1 cellular context compared by ENCODE assay signal in genomic region chr6:112189494-112189893, GRCh38.
TF ChIP-seq lines count a peak whose summit lies in the region.

No MANE protein-coding gene starts in this region.

TF ChIP-seq in H1, 55 proteins besides CTCF, POLR2A, EP300 and RAD21 (continued from another document):
- TF ChIP-seq SRF (IDR thresholded peaks at IDR 0.05; ENCODE audit: low read depth, low read length): no peak
- TF ChIP-seq, protein P1, sequence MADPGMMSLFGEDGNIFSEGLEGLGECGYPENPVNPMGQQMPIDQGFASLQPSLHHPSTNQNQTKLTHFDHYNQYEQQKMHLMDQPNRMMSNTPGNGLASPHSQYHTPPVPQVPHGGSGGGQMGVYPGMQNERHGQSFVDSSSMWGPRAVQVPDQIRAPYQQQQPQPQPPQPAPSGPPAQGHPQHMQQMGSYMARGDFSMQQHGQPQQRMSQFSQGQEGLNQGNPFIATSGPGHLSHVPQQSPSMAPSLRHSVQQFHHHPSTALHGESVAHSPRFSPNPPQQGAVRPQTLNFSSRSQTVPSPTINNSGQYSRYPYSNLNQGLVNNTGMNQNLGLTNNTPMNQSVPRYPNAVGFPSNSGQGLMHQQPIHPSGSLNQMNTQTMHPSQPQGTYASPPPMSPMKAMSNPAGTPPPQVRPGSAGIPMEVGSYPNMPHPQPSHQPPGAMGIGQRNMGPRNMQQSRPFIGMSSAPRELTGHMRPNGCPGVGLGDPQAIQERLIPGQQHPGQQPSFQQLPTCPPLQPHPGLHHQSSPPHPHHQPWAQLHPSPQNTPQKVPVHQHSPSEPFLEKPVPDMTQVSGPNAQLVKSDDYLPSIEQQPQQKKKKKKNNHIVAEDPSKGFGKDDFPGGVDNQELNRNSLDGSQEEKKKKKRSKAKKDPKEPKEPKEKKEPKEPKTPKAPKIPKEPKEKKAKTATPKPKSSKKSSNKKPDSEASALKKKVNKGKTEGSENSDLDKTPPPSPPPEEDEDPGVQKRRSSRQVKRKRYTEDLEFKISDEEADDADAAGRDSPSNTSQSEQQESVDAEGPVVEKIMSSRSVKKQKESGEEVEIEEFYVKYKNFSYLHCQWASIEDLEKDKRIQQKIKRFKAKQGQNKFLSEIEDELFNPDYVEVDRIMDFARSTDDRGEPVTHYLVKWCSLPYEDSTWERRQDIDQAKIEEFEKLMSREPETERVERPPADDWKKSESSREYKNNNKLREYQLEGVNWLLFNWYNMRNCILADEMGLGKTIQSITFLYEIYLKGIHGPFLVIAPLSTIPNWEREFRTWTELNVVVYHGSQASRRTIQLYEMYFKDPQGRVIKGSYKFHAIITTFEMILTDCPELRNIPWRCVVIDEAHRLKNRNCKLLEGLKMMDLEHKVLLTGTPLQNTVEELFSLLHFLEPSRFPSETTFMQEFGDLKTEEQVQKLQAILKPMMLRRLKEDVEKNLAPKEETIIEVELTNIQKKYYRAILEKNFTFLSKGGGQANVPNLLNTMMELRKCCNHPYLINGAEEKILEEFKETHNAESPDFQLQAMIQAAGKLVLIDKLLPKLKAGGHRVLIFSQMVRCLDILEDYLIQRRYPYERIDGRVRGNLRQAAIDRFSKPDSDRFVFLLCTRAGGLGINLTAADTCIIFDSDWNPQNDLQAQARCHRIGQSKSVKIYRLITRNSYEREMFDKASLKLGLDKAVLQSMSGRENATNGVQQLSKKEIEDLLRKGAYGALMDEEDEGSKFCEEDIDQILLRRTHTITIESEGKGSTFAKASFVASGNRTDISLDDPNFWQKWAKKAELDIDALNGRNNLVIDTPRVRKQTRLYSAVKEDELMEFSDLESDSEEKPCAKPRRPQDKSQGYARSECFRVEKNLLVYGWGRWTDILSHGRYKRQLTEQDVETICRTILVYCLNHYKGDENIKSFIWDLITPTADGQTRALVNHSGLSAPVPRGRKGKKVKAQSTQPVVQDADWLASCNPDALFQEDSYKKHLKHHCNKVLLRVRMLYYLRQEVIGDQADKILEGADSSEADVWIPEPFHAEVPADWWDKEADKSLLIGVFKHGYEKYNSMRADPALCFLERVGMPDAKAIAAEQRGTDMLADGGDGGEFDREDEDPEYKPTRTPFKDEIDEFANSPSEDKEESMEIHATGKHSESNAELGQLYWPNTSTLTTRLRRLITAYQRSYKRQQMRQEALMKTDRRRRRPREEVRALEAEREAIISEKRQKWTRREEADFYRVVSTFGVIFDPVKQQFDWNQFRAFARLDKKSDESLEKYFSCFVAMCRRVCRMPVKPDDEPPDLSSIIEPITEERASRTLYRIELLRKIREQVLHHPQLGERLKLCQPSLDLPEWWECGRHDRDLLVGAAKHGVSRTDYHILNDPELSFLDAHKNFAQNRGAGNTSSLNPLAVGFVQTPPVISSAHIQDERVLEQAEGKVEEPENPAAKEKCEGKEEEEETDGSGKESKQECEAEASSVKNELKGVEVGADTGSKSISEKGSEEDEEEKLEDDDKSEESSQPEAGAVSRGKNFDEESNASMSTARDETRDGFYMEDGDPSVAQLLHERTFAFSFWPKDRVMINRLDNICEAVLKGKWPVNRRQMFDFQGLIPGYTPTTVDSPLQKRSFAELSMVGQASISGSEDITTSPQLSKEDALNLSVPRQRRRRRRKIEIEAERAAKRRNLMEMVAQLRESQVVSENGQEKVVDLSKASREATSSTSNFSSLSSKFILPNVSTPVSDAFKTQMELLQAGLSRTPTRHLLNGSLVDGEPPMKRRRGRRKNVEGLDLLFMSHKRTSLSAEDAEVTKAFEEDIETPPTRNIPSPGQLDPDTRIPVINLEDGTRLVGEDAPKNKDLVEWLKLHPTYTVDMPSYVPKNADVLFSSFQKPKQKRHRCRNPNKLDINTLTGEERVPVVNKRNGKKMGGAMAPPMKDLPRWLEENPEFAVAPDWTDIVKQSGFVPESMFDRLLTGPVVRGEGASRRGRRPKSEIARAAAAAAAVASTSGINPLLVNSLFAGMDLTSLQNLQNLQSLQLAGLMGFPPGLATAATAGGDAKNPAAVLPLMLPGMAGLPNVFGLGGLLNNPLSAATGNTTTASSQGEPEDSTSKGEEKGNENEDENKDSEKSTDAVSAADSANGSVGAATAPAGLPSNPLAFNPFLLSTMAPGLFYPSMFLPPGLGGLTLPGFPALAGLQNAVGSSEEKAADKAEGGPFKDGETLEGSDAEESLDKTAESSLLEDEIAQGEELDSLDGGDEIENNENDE (IDR thresholded peaks at IDR 0.05; ENCODE audit: insufficient replicate concordance, low read length): no peak
- TF ChIP-seq TCF12 (IDR thresholded peaks at IDR 0.05; ENCODE audit: low read depth, low read length): no peak
- no peak for TF ChIP-seq KDM4A (IDR thresholded peaks at IDR 0.05; ENCODE audit: low read depth, low read length, severe bottlenecking)
- TF ChIP-seq SUZ12 (IDR thresholded peaks at IDR 0.05; ENCODE audit: low read length): no peak
- TF ChIP-seq RNF2 (IDR thresholded peaks at IDR 0.05; ENCODE audit: borderline replicate concordance, low read depth, low read length, missing control alignments, poor library complexity, severe bottlenecking): no peak
- TF ChIP-seq CTBP2 (IDR thresholded peaks at IDR 0.05; ENCODE audit: borderline replicate concordance, insufficient read depth, insufficient read length, low read length): no peak
- no peak for TF ChIP-seq POU5F1 (IDR thresholded peaks at IDR 0.05; ENCODE audit: low read depth, low read length)
- no peak for TF ChIP-seq SIRT6 (IDR thresholded peaks at IDR 0.05; ENCODE audit: low read length)
- no peak for TF ChIP-seq JUN (IDR thresholded peaks at IDR 0.05; ENCODE audit: low read depth, low read length)
- TF ChIP-seq SP2 (IDR thresholded peaks at IDR 0.05; ENCODE audit: low read length): no peak
- no peak for TF ChIP-seq EGR1 (IDR thresholded peaks at IDR 0.05; ENCODE audit: borderline replicate concordance, low read depth, low read length)
- TF ChIP-seq HDAC6 (IDR thresholded peaks at IDR 0.05; ENCODE audit: low read depth, low read length): no peak
